Comparison of ENCODE assay signal across 8 cellular contexts in genomic region chr15:61834076-61834697, GRCh38.
DNase-seq lines count a peak whose midpoint lies in the region; ATAC-seq lines count a peak whose summit lies in the region.

No MANE protein-coding gene starts in this region.

- H3K27ac Mint-ChIP-seq in activated CD4-positive, alpha-beta memory T cell treated with anti-CD3 and anti-CD28 coated beads, Interleukin-2, amount 10 ng/mL, durations not matched to agents 7 days and 5 days: no peak overlapping the region

- no peak overlapping the region for H2AK5ac ChIP-seq in mesenchymal stem cell (ENCODE audit: low read length, severe bottlenecking)

- H3K27ac ChIP-seq in mesenchymal stem cell (ENCODE audit: low read length, poor library complexity, severe bottlenecking): no peak overlapping the region

- peaks cover 5% of the 10 kb centered on the region for H3K4me1 ChIP-seq in mesenchymal stem cell (ENCODE audit: control insufficient read depth, insufficient read depth, low read depth, low read length)

- no peaks in the 10 kb centered on the region for H3K79me1 ChIP-seq in mesenchymal stem cell (replicated peaks; ENCODE audit: low read length, poor library complexity, severe bottlenecking)

- no peak overlapping the region for H2BK5ac ChIP-seq in mesenchymal stem cell (ENCODE audit: low read depth, low read length, poor library complexity, severe bottlenecking)

- no peak overlapping the region for H3K9ac ChIP-seq in mesenchymal stem cell (ENCODE audit: low read length)

- no peak overlapping the region for H4K91ac ChIP-seq in mesenchymal stem cell (ENCODE audit: low read length)

- H3K27me3 Mint-ChIP-seq in activated CD4-positive, alpha-beta memory T cell treated with anti-CD3 and anti-CD28 coated beads, Interleukin-2, amount 10 ng/mL, durations not matched to agents 7 days and 5 days: peaks cover 9% of the 10 kb centered on the region

- H3K27me3 ChIP-seq in mesenchymal stem cell (ENCODE audit: control insufficient read depth in 1 of 2, insufficient read depth in 1 of 2, low read length in 2 of 2): peaks cover 26 to 33% of the 10 kb centered on the region in 2 experiments

- H2BK12ac ChIP-seq in mesenchymal stem cell (ENCODE audit: low read length in 2 of 2): no peak overlapping the region

- H2BK120ac ChIP-seq in mesenchymal stem cell (ENCODE audit: low read depth, low read length): no peak overlapping the region

- CTCF ChIA-PET in activated CD4-positive, alpha-beta memory T cell treated with anti-CD3 and anti-CD28 coated beads, Interleukin-2, amount 10 ng/mL, durations not matched to agents 7 days and 5 days (lab: Charles Lee): interaction anchor here (0.6 to 3.5 kb wide), 40 partner anchors 8 to 1472 kb away, joined by 3 to 93 read pairs (median 4); partner anchors contain the start of gene VPS13C

- H3K23ac ChIP-seq in mesenchymal stem cell (ENCODE audit: low read length in 2 of 2): no peak overlapping the region

- no peak overlapping the region for H3K4me2 ChIP-seq in mesenchymal stem cell (ENCODE audit: low read length, poor library complexity, severe bottlenecking)

- H3K36me3 Mint-ChIP-seq in activated CD4-positive, alpha-beta memory T cell treated with anti-CD3 and anti-CD28 coated beads, Interleukin-2, amount 10 ng/mL, durations not matched to agents 7 days and 5 days (ENCODE audit: low read depth): no peaks in the 10 kb centered on the region

- no peak overlapping the region for H2BK15ac ChIP-seq in mesenchymal stem cell (ENCODE audit: low read depth, poor library complexity, severe bottlenecking)

- no peaks in the 10 kb centered on the region for H3K9me3 ChIP-seq in mesenchymal stem cell (ENCODE audit: control insufficient read depth, low read length)

- H3K4ac ChIP-seq in mesenchymal stem cell (ENCODE audit: low read depth in 1 of 2, low read length in 2 of 2): no peak overlapping the region

- H3K4me1 Mint-ChIP-seq in activated CD4-positive, alpha-beta memory T cell treated with anti-CD3 and anti-CD28 coated beads, Interleukin-2, amount 10 ng/mL, durations not matched to agents 7 days and 5 days: peaks cover 6% of the 10 kb centered on the region

- 36% methylated on average over 16 of the region's 16 CpGs for WGBS in mesenchymal stem cell

- H3K4me3 ChIP-seq in mesenchymal stem cell (ENCODE audit: insufficient read depth in 1 of 2, low read depth in 1 of 2, low read length in 2 of 2): no peak overlapping the region

- H2AFZ ChIP-seq in mesenchymal stem cell (ENCODE audit: low read depth, low read length): no peak overlapping the region

- DNase-seq in GM04503 (ENCODE audit: low read depth) (peak; percentile 14), NCI-H774 (lab: John Stamatoyannopoulos, UW) (peak; percentile 34), mesenchymal stem cell (peak; percentile 67)
- DNase-seq in activated CD4-positive, alpha-beta memory T cell treated with anti-CD3 and anti-CD28 coated beads, Interleukin-2, amount 10 ng/mL, durations not matched to agents 7 days and 5 days: peak; percentile 75
- peak; percentile 51 for DNase-seq in effector CD4-positive, alpha-beta T cell
- DNase-seq in stimulated activated CD8-positive, alpha-beta memory T cell treated with anti-CD3 and anti-CD28 coated beads, Interleukin-15, amount 100 ng/mL, for 24 hours (ENCODE audit: low read depth): peak; percentile 58

- H3K9me3 Mint-ChIP-seq in activated CD4-positive, alpha-beta memory T cell treated with anti-CD3 and anti-CD28 coated beads, Interleukin-2, amount 10 ng/mL, durations not matched to agents 7 days and 5 days: no peaks in the 10 kb centered on the region

- H3K18ac ChIP-seq in mesenchymal stem cell (ENCODE audit: low read depth in 1 of 2, low read length in 2 of 2): no peak overlapping the region

- no peak overlapping the region for H3K4me3 Mint-ChIP-seq in activated CD4-positive, alpha-beta memory T cell treated with anti-CD3 and anti-CD28 coated beads, Interleukin-2, amount 10 ng/mL, durations not matched to agents 7 days and 5 days

- H3K14ac ChIP-seq in mesenchymal stem cell (ENCODE audit: low read length in 2 of 2): no peak overlapping the region

- H4K8ac ChIP-seq in mesenchymal stem cell (ENCODE audit: low read length): no peak overlapping the region

- POLR2A ChIA-PET in activated CD4-positive, alpha-beta memory T cell treated with anti-CD3 and anti-CD28 coated beads, Interleukin-2, amount 10 ng/mL, durations not matched to agents 7 days and 5 days (lab: Charles Lee): no interaction called here

- ATAC-seq in HG03565 (IDR thresholded peaks at IDR 0.05; ENCODE audit: unreplicated experiment) (peak; percentile 51), HG03039 (IDR thresholded peaks at IDR 0.05; ENCODE audit: unreplicated experiment) (no peak)

- H3K36me3 ChIP-seq in mesenchymal stem cell (ENCODE audit: control insufficient read depth in 1 of 2, insufficient read depth in 2 of 2, low read depth in 1 of 2, low read length in 2 of 2): no peaks in the 10 kb centered on the region

Comparison
In these comparisons a context has a peak if more than half of its experiments do, and no peak if none do; other contexts are left out.
1. DNase-seq: peak in every context shown above with its lines; median percentile 75 in activated CD4-positive, alpha-beta memory T cell treated with anti-CD3 and anti-CD28 coated beads, Interleukin-2, amount 10 ng/mL, durations not matched to agents 7 days and 5 days; 67 in mesenchymal stem cell; 58 in stimulated activated CD8-positive, alpha-beta memory T cell treated with anti-CD3 and anti-CD28 coated beads, Interleukin-15, amount 100 ng/mL, for 24 hours; 51 in effector CD4-positive, alpha-beta T cell; 34 in NCI-H774; 14 in GM04503.